13 cellular contexts compared by ENCODE assay signal in the genomic region with DNA sequence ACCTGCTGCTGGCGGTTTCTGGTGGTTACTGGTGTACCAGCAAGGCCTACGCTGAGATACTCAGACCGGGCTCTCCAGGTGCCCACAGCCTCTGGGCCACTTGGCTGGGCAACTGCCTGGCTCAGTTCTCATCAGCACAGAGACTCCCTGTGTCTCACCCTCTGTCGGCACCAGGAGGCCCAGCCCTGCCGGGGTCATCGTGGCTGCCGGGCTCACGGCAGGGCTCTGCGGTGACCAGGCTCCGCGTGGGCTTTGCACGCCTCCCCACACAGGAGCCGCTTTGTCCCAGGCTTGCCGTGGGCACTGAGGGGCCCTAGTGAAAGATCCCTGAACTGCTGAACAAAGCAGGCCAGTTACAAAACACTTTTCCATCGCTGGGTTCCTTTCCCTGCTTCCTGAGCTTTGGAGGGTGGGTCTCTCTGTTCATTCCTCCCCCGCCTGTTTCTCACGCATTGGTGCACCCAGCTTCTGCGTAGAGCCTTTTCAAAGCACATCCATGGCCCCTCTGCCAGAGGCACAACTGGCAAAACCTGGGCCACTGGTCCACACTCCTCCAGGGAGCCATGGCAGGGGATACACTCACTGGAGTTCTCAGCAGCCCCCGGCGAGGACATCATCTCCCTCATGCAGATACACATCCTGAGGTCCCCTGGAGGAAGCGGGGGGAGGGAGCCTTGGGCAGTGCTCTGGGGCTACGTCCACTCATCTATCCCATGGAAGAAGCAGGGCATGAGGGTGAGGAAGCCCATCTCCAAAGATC.
DNase-seq lines count a peak whose midpoint lies in the region; ATAC-seq and TF ChIP-seq lines count a peak whose summit lies in the region.
"Had no signal": no experiment of that assay in that cellular context is flagged by ENCODE, and none has a peak within 500 bp of the region (broad histone marks: within the 10 kb centered on the region; RNA-seq: fewer than 3 reads in every experiment).

No MANE protein-coding gene starts in this region.

- no peak overlapping the region for H3K4me3 Mint-ChIP-seq in activated naive CD4-positive, alpha-beta T cell treated with anti-CD3 and anti-CD28 coated beads, Interleukin-2, amount 10 ng/mL, durations not matched to agents 7 days and 5 days
- H3K4me3 Mint-ChIP-seq in activated B cell treated with CpG ODN at 0.5 μM for 24 hours (no peak overlapping the region), memory B cell (peak overlapping the region; percentile 34)
- H3K4me3 Mint-ChIP-seq: nephron had no signal

- POLR2A ChIA-PET in activated B cell treated with CpG ODN at 0.5 μM for 24 hours (lab: Charles Lee), result interaction anchor here (0.6 to 1.3 kb wide), 2 partner anchors 11 to 25 kb away, joined by 3 to 7 read pairs; no protein-coding TSS in a partner anchor

- no peak overlapping the region for H3K27ac Mint-ChIP-seq in activated naive CD4-positive, alpha-beta T cell treated with anti-CD3 and anti-CD28 coated beads, Interleukin-2, amount 10 ng/mL, durations not matched to agents 7 days and 5 days
- peak overlapping the region; percentile 82 for H3K27ac Mint-ChIP-seq in activated B cell treated with CpG ODN at 0.5 μM for 24 hours
- peak overlapping the region; percentile 97 for H3K27ac Mint-ChIP-seq in memory B cell
- H3K27ac Mint-ChIP-seq: nephron had no signal

- H3K36me3 Mint-ChIP-seq in activated naive CD4-positive, alpha-beta T cell treated with anti-CD3 and anti-CD28 coated beads, Interleukin-2, amount 10 ng/mL, durations not matched to agents 7 days and 5 days, result peaks cover 53% of the 10 kb centered on the region
- H3K36me3 Mint-ChIP-seq in activated B cell treated with CpG ODN at 0.5 μM for 24 hours (ENCODE audit: low read depth) (peaks cover 75% of the 10 kb centered on the region), memory B cell (peaks cover 16% of the 10 kb centered on the region)

- TF ChIP-seq POLR2A in stomach (IDR thresholded peaks at IDR 0.05), result no peak

- H3K36me3 ChIP-seq in stomach, result peaks cover 0 to 41% (median 15%) of the 10 kb centered on the region in 4 donors

- 75 to 90% (median 87%) methylated on average over 21 to 22 of the region's 22 CpGs for WGBS in stomach, 5 donors

- TF ChIP-seq CTCF in activated B cell treated with CpG ODN at 0.5 μM for 24 hours (IDR thresholded peaks at IDR 0.05), result no peak
- TF ChIP-seq CTCF in stomach (IDR thresholded peaks at IDR 0.05), result no peak

- ATAC-seq in activated B cell treated with CpG ODN at 0.5 μM for 24 hours (ENCODE audit: low read depth), result no peak
- peak; percentile 2 for ATAC-seq in memory B cell (ENCODE audit: low read depth)
- ATAC-seq: Panc1 had no signal

- no peaks in the 10 kb centered on the region for H3K27me3 Mint-ChIP-seq in activated naive CD4-positive, alpha-beta T cell treated with anti-CD3 and anti-CD28 coated beads, Interleukin-2, amount 10 ng/mL, durations not matched to agents 7 days and 5 days
- H3K27me3 Mint-ChIP-seq in activated B cell treated with CpG ODN at 0.5 μM for 24 hours (no peaks in the 10 kb centered on the region), memory B cell (no peaks in the 10 kb centered on the region)

- intact Hi-C loops in activated B cell treated with CpG ODN at 0.5 μM for 24 hours (cut with micrococcal nuclease) (loop anchor here (2.0 kb wide), 4 partner anchors 15 to 115 kb away; no protein-coding TSS in a partner anchor), stomach (cut with DNase I; ENCODE audit: low total_unique reads) (no loop called here)

- no peak for TF ChIP-seq EP300 in stomach (IDR thresholded peaks at IDR 0.05)

- no peak overlapping the region for H3K4me3 ChIP-seq in stomach

- DNase-seq in activated naive CD4-positive, alpha-beta T cell treated with Interleukin-2 at 50 U/mL for 16 hours, result peak; percentile 51
- no peak for DNase-seq in activated naive CD4-positive, alpha-beta T cell treated with anti-CD3 and anti-CD28 coated beads, Interleukin-2, amount 10 ng/mL, durations not matched to agents 7 days and 5 days
- no peak for DNase-seq in activated B cell treated with CpG ODN at 0.5 μM for 24 hours
- no peak for DNase-seq in memory B cell (ENCODE audit: low spot score in 2 of 2)
- DNase-seq in stomach, result no peak
- no peak for DNase-seq in SK-N-DZ (ENCODE audit: low spot score)
- no peak for DNase-seq in GM19240 (ENCODE audit: insufficient read length, low spot score)
- DNase-seq in ecto neural progenitor cell (ENCODE audit: low spot score), result no peak
- DNase-seq: EL, islet precursor cell, NCI-H226 had no signal

- H3K27ac ChIP-seq in stomach, result peak overlapping the region in 3 of 5 donors; percentile 16 to 33 (median 24)

- H3K9me3 ChIP-seq in stomach, result no peaks in the 10 kb centered on the region

- H3K27me3 ChIP-seq in stomach, result no peaks in the 10 kb centered on the region

- peaks cover 35% of the 10 kb centered on the region for H3K4me1 Mint-ChIP-seq in activated naive CD4-positive, alpha-beta T cell treated with anti-CD3 and anti-CD28 coated beads, Interleukin-2, amount 10 ng/mL, durations not matched to agents 7 days and 5 days
- H3K4me1 Mint-ChIP-seq in activated B cell treated with CpG ODN at 0.5 μM for 24 hours (peaks cover 53% of the 10 kb centered on the region), memory B cell (peaks cover 36% of the 10 kb centered on the region)

- H3K9me3 Mint-ChIP-seq in activated naive CD4-positive, alpha-beta T cell treated with anti-CD3 and anti-CD28 coated beads, Interleukin-2, amount 10 ng/mL, durations not matched to agents 7 days and 5 days, result no peaks in the 10 kb centered on the region
- H3K9me3 Mint-ChIP-seq in activated B cell treated with CpG ODN at 0.5 μM for 24 hours (no peaks in the 10 kb centered on the region), memory B cell (no peaks in the 10 kb centered on the region)
- H3K9me3 Mint-ChIP-seq: nephron had no signal

- H3K4me1 ChIP-seq in stomach, result peaks cover 9 to 23% (median 14%) of the 10 kb centered on the region in 4 donors

- CTCF ChIA-PET in activated naive CD4-positive, alpha-beta T cell treated with anti-CD3 and anti-CD28 coated beads, Interleukin-2, amount 10 ng/mL, durations not matched to agents 7 days and 5 days (lab: Charles Lee), result interaction anchor here (0.7 kb wide), 1 partner anchor 58 kb away, joined by 4 read pairs; no protein-coding TSS in a partner anchor
- CTCF ChIA-PET in activated B cell treated with CpG ODN at 0.5 μM for 24 hours (lab: Charles Lee), result no interaction called here
